In the genomic region with DNA sequence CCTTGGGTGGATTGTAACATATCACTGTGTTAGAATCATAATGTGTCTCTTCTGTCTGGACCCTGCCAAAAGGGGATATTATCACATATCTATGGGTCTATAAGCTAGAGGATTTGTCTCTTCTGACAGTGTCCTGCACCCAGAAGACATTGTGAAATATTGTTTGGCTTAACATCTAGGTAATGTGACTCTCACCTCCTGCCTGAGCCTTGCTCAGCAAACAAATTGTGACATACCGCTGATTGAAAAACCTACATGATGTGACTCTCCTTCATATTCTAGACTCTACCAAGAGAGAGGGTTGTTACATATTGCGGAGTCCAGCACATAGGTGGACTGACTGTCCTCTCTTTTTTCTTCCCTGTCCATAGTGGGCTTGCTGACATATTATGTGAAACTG, we compare ENCODE assay signal across 10 cellular contexts. TPM values are rescaled to one million over a fixed set of nuclear protein-coding genes. Genes with fewer than 3 reads are reported as not detected.
"Had no signal": no experiment of that assay in that cellular context is flagged by ENCODE, and none has a peak within 500 bp of the region (broad histone marks: within the 10 kb centered on the region; RNA-seq: fewer than 3 reads in every experiment).

No MANE protein-coding gene starts in this region.

RNA-seq across cellular contexts. Expression of a gene that starts 13.0 kb away (rescaled TPM):
- total RNA-seq: OCI-LY7, PC-3, PC-9, Peyer's patch, Right ventricle myocardium inferior, Right ventricle myocardium superior, RPMI7951, SJCRH30, SJSA1, SK-MEL-5 had no signal
